Comparison of ENCODE assay signal across 13 cellular contexts in the genomic region with DNA sequence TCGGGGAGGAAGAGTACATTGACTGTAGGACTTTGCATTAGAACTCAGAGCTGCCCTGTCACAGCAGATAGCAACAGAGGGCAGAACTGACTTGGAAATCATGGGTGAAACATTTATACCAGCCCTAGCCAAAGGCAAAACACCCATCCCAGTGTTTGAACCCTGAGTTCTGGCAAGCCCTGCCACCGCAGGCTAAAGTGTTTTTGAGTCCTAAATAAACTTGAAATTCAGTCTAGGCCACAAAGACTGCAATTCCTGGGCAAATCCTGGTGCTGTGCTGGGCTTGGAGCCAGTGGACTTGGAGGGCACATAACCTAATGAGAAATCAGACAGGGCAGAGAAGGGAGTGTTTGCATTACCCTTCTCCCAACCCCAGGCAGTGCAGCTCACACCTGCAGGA.
A peak's percentile ranks its signal among the peaks of the same experiment; 100 is the strongest.
DNase-seq lines count a peak whose midpoint lies in the region; FAIRE-seq and TF ChIP-seq lines count a peak whose summit lies in the region.
"Had no signal": no experiment of that assay in that cellular context is flagged by ENCODE, and none has a peak within 500 bp of the region (broad histone marks: within the 10 kb centered on the region; RNA-seq: fewer than 3 reads in every experiment).

No MANE protein-coding gene starts in this region.

- no peaks in the 10 kb centered on the region for H3K27me3 ChIP-seq in MG63
- H3K27me3 ChIP-seq in small intestine (ENCODE audit: control insufficient read depth in 2 of 2, insufficient read depth in 2 of 2, low read length in 2 of 2) = no peaks in the 10 kb centered on the region

- FAIRE-seq in small intestine (lab: Jason Lieb, UNC) = no peak
- FAIRE-seq: D721Med, GM18507 had no signal

- 23 to 57% (median 32%) methylated on average over 2 of the region's 2 CpGs for WGBS in small intestine, 3 donors

- H3K4me3 ChIP-seq in MG63 = no peak overlapping the region
- H3K4me3 ChIP-seq in epithelial cell of esophagus (ENCODE audit: low read length) = no peak overlapping the region
- H3K4me3 ChIP-seq in small intestine (ENCODE audit: low read depth in 1 of 2, low read length in 2 of 2) = no peak overlapping the region
- H3K4me3 ChIP-seq: GM23248, HAP-1 had no signal

- no peak for TF ChIP-seq CTCF in epithelial cell of esophagus (IDR thresholded peaks at IDR 0.05; ENCODE audit: insufficient read depth, low read depth, low read length, missing control alignments)

- no peaks in the 10 kb centered on the region for H3K4me1 ChIP-seq in small intestine (ENCODE audit: control insufficient read depth in 2 of 2, insufficient read depth in 1 of 2, low read depth in 1 of 2, low read length in 1 of 2)
- H3K4me1 ChIP-seq: HAP-1 had no signal

- H3K9me3 ChIP-seq in MG63 (no peaks in the 10 kb centered on the region), small intestine (ENCODE audit: control insufficient read depth, low read depth) (no peaks in the 10 kb centered on the region)
- H3K9me3 ChIP-seq: HAP-1 had no signal

- DNase-seq in DMS53 treated with DMSO at 0.1 percent for 48 hours (lab: John Stamatoyannopoulos, UW; ENCODE audit: unreplicated experiment) = peak; percentile 11
- peak; percentile 28 for DNase-seq in MG63
- peak; percentile 2 for DNase-seq in epithelial cell of esophagus (ENCODE audit: low read depth)
- DNase-seq in small intestine = peak; percentile 19
- no peak for DNase-seq in ecto neural progenitor cell (ENCODE audit: low spot score)
- no peak for DNase-seq in SHP77 treated with DMSO at 0.1 percent for 48 hours (lab: John Stamatoyannopoulos, UW)
- DNase-seq: CD8-positive, alpha-beta T cell; COR-L47; DMS153; GM23248 had no signal

- H3K27ac ChIP-seq in small intestine (ENCODE audit: low read depth in 1 of 2, low read length in 1 of 2) = no peak overlapping the region
- H3K27ac ChIP-seq: GM23248 had no signal

- no peaks in the 10 kb centered on the region for H3K36me3 ChIP-seq in MG63
- no peaks in the 10 kb centered on the region for H3K36me3 ChIP-seq in small intestine (ENCODE audit: control insufficient read depth in 2 of 2, insufficient read depth in 2 of 2, low read length in 2 of 2)
- H3K36me3 ChIP-seq: HAP-1 had no signal

Comparison
In these comparisons a context has a peak if more than half of its experiments do, and no peak if none do; other contexts are left out.
1. DNase-seq: peak in DMS53 treated with DMSO at 0.1 percent for 48 hours (single experiment), MG63 (single experiment), epithelial cell of esophagus (single experiment) and small intestine (single experiment); none in ecto neural progenitor cell (single experiment) and SHP77 treated with DMSO at 0.1 percent for 48 hours (single experiment).